In genomic region chr6:149075616-149076354, GRCh38 we compare ENCODE assay signal across 1 cellular context.
TF ChIP-seq lines count a peak whose summit lies in the region.

No MANE protein-coding gene starts in this region.

TF ChIP-seq in HEK293, 187 proteins besides CTCF, POLR2A, EP300 and RAD21 (continued from another document):
- TF ChIP-seq ZBTB17 (tag by site-specific recombination; IDR thresholded peaks at IDR 0.05), result peak; percentile 62; the same call in 1 of the 2 replicates
- 0 out of 2 replicates have a peak, but pooled peaks have one; percentile 27 for TF ChIP-seq ZNF366 (tag by site-specific recombination; conservative IDR thresholded peaks at IDR 0.05)
- TF ChIP-seq ZNF514 (tag by site-specific recombination; IDR thresholded peaks at IDR 0.05), result no peak
- TF ChIP-seq ZNF341 (tag by site-specific recombination; IDR thresholded peaks at IDR 0.05; ENCODE audit: low read depth), result no peak
- no peak for TF ChIP-seq ZNF354C (tag by site-specific recombination; IDR thresholded peaks at IDR 0.05; ENCODE audit: borderline replicate concordance, low read depth)
- no peak for TF ChIP-seq AEBP2 (tag by site-specific recombination; IDR thresholded peaks at IDR 0.05; ENCODE audit: borderline replicate concordance)
- TF ChIP-seq, protein P1, sequence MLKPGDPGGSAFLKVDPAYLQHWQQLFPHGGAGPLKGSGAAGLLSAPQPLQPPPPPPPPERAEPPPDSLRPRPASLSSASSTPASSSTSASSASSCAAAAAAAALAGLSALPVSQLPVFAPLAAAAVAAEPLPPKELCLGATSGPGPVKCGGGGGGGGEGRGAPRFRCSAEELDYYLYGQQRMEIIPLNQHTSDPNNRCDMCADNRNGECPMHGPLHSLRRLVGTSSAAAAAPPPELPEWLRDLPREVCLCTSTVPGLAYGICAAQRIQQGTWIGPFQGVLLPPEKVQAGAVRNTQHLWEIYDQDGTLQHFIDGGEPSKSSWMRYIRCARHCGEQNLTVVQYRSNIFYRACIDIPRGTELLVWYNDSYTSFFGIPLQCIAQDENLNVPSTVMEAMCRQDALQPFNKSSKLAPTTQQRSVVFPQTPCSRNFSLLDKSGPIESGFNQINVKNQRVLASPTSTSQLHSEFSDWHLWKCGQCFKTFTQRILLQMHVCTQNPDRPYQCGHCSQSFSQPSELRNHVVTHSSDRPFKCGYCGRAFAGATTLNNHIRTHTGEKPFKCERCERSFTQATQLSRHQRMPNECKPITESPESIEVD (tag by site-specific recombination; IDR thresholded peaks at IDR 0.05), result peak; percentile 66
- TF ChIP-seq ZNF10 (tag by site-specific recombination; IDR thresholded peaks at IDR 0.05), result no peak
- peak; percentile 58 for TF ChIP-seq PRDM10 (tag by site-specific recombination; IDR thresholded peaks at IDR 0.05)
